15 cellular contexts compared by ENCODE assay signal in genomic region chr16:70478912-70479341, GRCh38. TPM values are rescaled to one million over a fixed set of nuclear protein-coding genes. Genes with fewer than 3 reads are reported as not detected.
DNase-seq lines count a peak whose midpoint lies in the region; ATAC-seq and TF ChIP-seq lines count a peak whose summit lies in the region.
"Had no signal": no experiment of that assay in that cellular context is flagged by ENCODE, and none has a peak within 500 bp of the region (broad histone marks: within the 10 kb centered on the region; RNA-seq: fewer than 3 reads in every experiment).

No MANE protein-coding gene starts in this region.

- peak overlapping the region; percentile 34 to 72 for H3K27ac Mint-ChIP-seq in stimulated activated naive CD8-positive, alpha-beta T cell treated with anti-CD3 and anti-CD28 coated beads, Interleukin-15, amount 100 ng/mL, for 72 hours
- H3K27ac Mint-ChIP-seq in chondrocyte (ENCODE audit: unreplicated experiment) (peak overlapping the region; percentile 49), endothelial cell (ENCODE audit: unreplicated experiment) (no peak overlapping the region)

- H3K4me1 Mint-ChIP-seq in stimulated activated naive CD8-positive, alpha-beta T cell treated with anti-CD3 and anti-CD28 coated beads, Interleukin-15, amount 100 ng/mL, for 72 hours, result peaks cover 39% of the 10 kb centered on the region
- peaks cover 47% of the 10 kb centered on the region for H3K4me1 Mint-ChIP-seq in chondrocyte (ENCODE audit: low read depth)
- no peaks in the 10 kb centered on the region for H3K4me1 Mint-ChIP-seq in endothelial cell (ENCODE audit: unreplicated experiment)
- H3K4me1 Mint-ChIP-seq: brain had no signal

- DNase-seq in stimulated activated naive CD8-positive, alpha-beta T cell treated with anti-CD3 and anti-CD28 coated beads, Interleukin-15, amount 100 ng/mL, for 72 hours, result no peak
- no peak for DNase-seq in stimulated activated naive CD8-positive, alpha-beta T cell treated with anti-CD3 and anti-CD28 coated beads, Interleukin-15, Interleukin-2, amounts not matched to agents 100 U/mL and 50 U/mL, for 24 hours
- DNase-seq in chondrocyte (ENCODE audit: low spot score) (no peak), right atrium auricular region (ENCODE audit: low spot score) (no peak), aorta (no peak), cerebellar nuclear complex (lab: John Stamatoyannopoulos, UW) (no peak), endothelial cell (ENCODE audit: low spot score) (no peak), BE2C (no peak)
- DNase-seq: DMS79 treated with DMSO at 0.1 percent for 48 hours; NCI-H2081 treated with DMSO at 0.1 percent for 48 hours; stimulated activated CD4-positive, alpha-beta T cell treated with anti-CD3 and anti-CD28 coated beads, Interleukin-4, amount 100 ng/mL, for 24 hours; stomach had no signal

- H3K27ac ChIP-seq in right atrium auricular region (peak overlapping the region; percentile 26 to 48), aorta (ENCODE audit: low read depth in 1 of 2, low read length in 2 of 2) (no peak overlapping the region)

- TF ChIP-seq CTCF in chondrocyte (IDR thresholded peaks at IDR 0.05) (no peak), right atrium auricular region (IDR thresholded peaks at IDR 0.05) (no peak), endothelial cell (IDR thresholded peaks at IDR 0.05; ENCODE audit: unreplicated experiment) (no peak), BE2C (IDR thresholded peaks at IDR 0.05; ENCODE audit: low read depth, low read length) (no peak)

- 43 to 56% methylated on average over 10 of the region's 10 CpGs for WGBS in aorta, 2 donors

- H3K4me3 ChIP-seq in right atrium auricular region (no peak overlapping the region), aorta (ENCODE audit: low read length in 2 of 2) (no peak overlapping the region), BE2C (ENCODE audit: low read depth, low read length) (no peak overlapping the region)
- H3K4me3 ChIP-seq: stomach had no signal

- H3K9me3 Mint-ChIP-seq in stimulated activated naive CD8-positive, alpha-beta T cell treated with anti-CD3 and anti-CD28 coated beads, Interleukin-15, amount 100 ng/mL, for 72 hours, result no peaks in the 10 kb centered on the region
- H3K9me3 Mint-ChIP-seq in chondrocyte (ENCODE audit: low read depth) (no peaks in the 10 kb centered on the region), endothelial cell (ENCODE audit: unreplicated experiment) (no peaks in the 10 kb centered on the region)
- H3K9me3 Mint-ChIP-seq: brain had no signal

- H3K4me1 ChIP-seq in right atrium auricular region (peaks cover 0 to 30% of the 10 kb centered on the region in 2 donors), aorta (ENCODE audit: control insufficient read depth in 1 of 2, insufficient read depth in 2 of 2, low read length in 2 of 2) (no peaks in the 10 kb centered on the region), BE2C (peaks cover 16% of the 10 kb centered on the region)

- H3K27me3 ChIP-seq in right atrium auricular region, result no peaks in the 10 kb centered on the region
- no peaks in the 10 kb centered on the region for H3K27me3 ChIP-seq in aorta (ENCODE audit: control insufficient read depth in 1 of 2, insufficient read depth in 2 of 2, low read length in 1 of 2)
- no peaks in the 10 kb centered on the region for H3K27me3 ChIP-seq in BE2C
- H3K27me3 ChIP-seq: stomach had no signal

- H3K36me3 ChIP-seq in right atrium auricular region (peaks cover 56% of the 10 kb centered on the region), aorta (ENCODE audit: control insufficient read depth in 1 of 2, insufficient read depth in 2 of 2, low read length in 1 of 2) (peaks cover 0 to 5% of the 10 kb centered on the region in 2 donors), BE2C (peaks cover 24% of the 10 kb centered on the region)

- no peaks in the 10 kb centered on the region for H3K27me3 Mint-ChIP-seq in stimulated activated naive CD8-positive, alpha-beta T cell treated with anti-CD3 and anti-CD28 coated beads, Interleukin-15, amount 100 ng/mL, for 72 hours
- no peaks in the 10 kb centered on the region for H3K27me3 Mint-ChIP-seq in chondrocyte (ENCODE audit: low read depth)
- H3K27me3 Mint-ChIP-seq in endothelial cell (ENCODE audit: unreplicated experiment), result peaks cover 7% of the 10 kb centered on the region
- H3K27me3 Mint-ChIP-seq: brain had no signal

- H3K9me3 ChIP-seq in right atrium auricular region (no peaks in the 10 kb centered on the region), aorta (ENCODE audit: control insufficient read depth, low read length) (no peaks in the 10 kb centered on the region), BE2C (no peaks in the 10 kb centered on the region)
- H3K9me3 ChIP-seq: stomach had no signal

- intact Hi-C loops in aorta (cut with DNase I), result loop anchor here in 1 of 2 donors (5.0 kb wide), 1 partner anchor 82 kb away; no protein-coding TSS in a partner anchor

- H3K36me3 Mint-ChIP-seq in chondrocyte (ENCODE audit: low read depth) (peaks cover 2% of the 10 kb centered on the region), endothelial cell (ENCODE audit: low read depth, unreplicated experiment) (peaks cover 20% of the 10 kb centered on the region)

- ATAC-seq in stimulated activated naive CD8-positive, alpha-beta T cell treated with anti-CD3 and anti-CD28 coated beads, Interleukin-15, amount 100 ng/mL, for 72 hours, result no peak
- no peak for ATAC-seq in stimulated activated naive CD8-positive, alpha-beta T cell treated with anti-CD3 and anti-CD28 coated beads, Interleukin-15, Interleukin-2, amounts not matched to agents 100 U/mL and 50 U/mL, for 24 hours
- ATAC-seq in aorta (ENCODE audit: low FRiP score), result peak; percentile 15
- ATAC-seq: activated CD4-positive, CD25-positive, alpha-beta regulatory T cell treated with anti-CD3 and anti-CD28 coated beads, Interleukin-2, amount 50 U/mL, for 24 hours; SK-N-SH treated with all-trans-retinoic acid at 6 μM for 48 hours had no signal

- H3K4me3 Mint-ChIP-seq in stimulated activated naive CD8-positive, alpha-beta T cell treated with anti-CD3 and anti-CD28 coated beads, Interleukin-15, amount 100 ng/mL, for 72 hours, result no peak overlapping the region
- no peak overlapping the region for H3K4me3 Mint-ChIP-seq in chondrocyte (ENCODE audit: unreplicated experiment)
- no peak overlapping the region for H3K4me3 Mint-ChIP-seq in endothelial cell (ENCODE audit: unreplicated experiment)
- H3K4me3 Mint-ChIP-seq: brain had no signal

RNA-seq across cellular contexts. Expression of gene FCSK, which starts 24.5 kb away (rescaled TPM):
- 9.2 to 12.9 TPM (median 11.5 TPM) in 3 replicates for total RNA-seq in chondrocyte
- 10 to 100 TPM in 1 of 2 donors, 1 to 10 TPM in 1; 9.5 to 10.2 TPM for total RNA-seq in right atrium auricular region
- 10 to 100 TPM; 11.0 to 14.8 TPM for total RNA-seq in aorta
- polyA plus RNA-seq in aorta, result 10 to 100 TPM in 1 of 2 donors, 1 to 10 TPM in 1; 5.4 to 21.2 TPM
- total RNA-seq in endothelial cell (ENCODE audit: unreplicated experiment), result 14.7 TPM
- polyA plus RNA-seq in BE2C (2012; ENCODE audit: insufficient read depth, insufficient read length, low read depth), result 35.8 TPM

RNA-seq across cellular contexts. Expression of gene ST3GAL2, which starts 40.0 kb away (rescaled TPM):
- 71.9 to 76.4 TPM (median 72.1 TPM) in 3 replicates for total RNA-seq in chondrocyte
- 10 to 100 TPM; 13.5 to 16.9 TPM for total RNA-seq in right atrium auricular region
- 10 to 100 TPM; 28.3 to 39.5 TPM for total RNA-seq in aorta
- 1 to 10 TPM; 4.1 to 8.5 TPM for polyA plus RNA-seq in aorta
- 87.0 TPM for total RNA-seq in endothelial cell (ENCODE audit: unreplicated experiment)
- polyA plus RNA-seq in BE2C (2012; ENCODE audit: insufficient read depth, insufficient read length, low read depth), result 60.3 TPM

RNA-seq across cellular contexts. Expression of gene COG4, which starts 44.4 kb away (rescaled TPM):
- total RNA-seq in chondrocyte, result 48.4 to 65.1 TPM (median 49.8 TPM) in 3 replicates
- total RNA-seq in right atrium auricular region, result 10 to 100 TPM; 29.1 to 41.8 TPM
- total RNA-seq in aorta, result 10 to 100 TPM; 35.7 to 44.6 TPM
- polyA plus RNA-seq in aorta, result 10 to 100 TPM; 18.2 to 96.2 TPM
- 64.1 TPM for total RNA-seq in endothelial cell (ENCODE audit: unreplicated experiment)
- 96.7 TPM for polyA plus RNA-seq in BE2C (2012; ENCODE audit: insufficient read depth, insufficient read length, low read depth)

RNA-seq across cellular contexts. Expression of gene SF3B3, which starts 44.7 kb away (rescaled TPM):
- total RNA-seq in chondrocyte, result 182 to 262 TPM (median 186 TPM) in 3 replicates
- total RNA-seq in right atrium auricular region, result 10 to 100 TPM; 82.1 to 95.1 TPM
- 100 to 1,000 TPM; 137 to 175 TPM for total RNA-seq in aorta
- polyA plus RNA-seq in aorta, result 10 to 100 TPM; 15.3 to 55.2 TPM
- 228 TPM for total RNA-seq in endothelial cell (ENCODE audit: unreplicated experiment)
- polyA plus RNA-seq in BE2C (2012; ENCODE audit: insufficient read depth, insufficient read length, low read depth), result 117 TPM

Comparison
In these comparisons a context has a peak if more than half of its experiments do, and no peak if none do; other contexts are left out.
1. H3K27ac ChIP-seq: peak in right atrium auricular region (2 of 2); none in aorta (0 of 2).